Comparison of ENCODE assay signal across 10 cellular contexts in the genomic region with DNA sequence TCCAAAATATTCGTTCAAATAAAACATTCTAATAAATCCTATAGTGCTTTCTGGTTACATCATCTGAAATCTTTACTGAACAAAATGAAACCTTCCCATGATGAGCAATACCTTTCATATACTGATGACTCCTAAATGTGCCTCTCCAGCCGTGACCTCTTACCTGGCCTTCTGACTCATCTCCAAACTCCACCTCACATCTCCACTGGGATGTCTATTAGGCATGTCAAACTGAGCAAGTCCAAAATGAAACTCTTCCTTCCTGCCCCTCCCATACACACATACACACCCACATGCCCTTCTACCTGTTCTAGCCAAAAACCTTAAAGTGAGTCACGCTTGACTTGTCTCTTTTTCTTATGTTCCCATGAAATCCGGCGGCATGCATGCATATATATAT. TPM values are rescaled to one million over a fixed set of nuclear protein-coding genes. Genes with fewer than 3 reads are reported as not detected.
DNase-seq lines count a peak whose midpoint lies in the region; ATAC-seq, FAIRE-seq and TF ChIP-seq lines count a peak whose summit lies in the region.
"Had no signal": no experiment of that assay in that cellular context is flagged by ENCODE, and none has a peak within 500 bp of the region (broad histone marks: within the 10 kb centered on the region; RNA-seq: fewer than 3 reads in every experiment).

No MANE protein-coding gene starts in this region.

- H3K27ac Mint-ChIP-seq in CD4-positive, CD25-positive, alpha-beta regulatory T cell, result peak overlapping the region in 2 of 3 donors; percentile 1 to 9
- peak overlapping the region; percentile 25 for H3K27ac Mint-ChIP-seq in activated naive CD8-positive, alpha-beta T cell

- H3K36me3 Mint-ChIP-seq in CD4-positive, CD25-positive, alpha-beta regulatory T cell, result peaks cover 30% of the 10 kb centered on the region
- H3K36me3 Mint-ChIP-seq in activated naive CD8-positive, alpha-beta T cell, result peaks cover 30% of the 10 kb centered on the region

- H3K9me3 ChIP-seq in CD4-positive, CD25-positive, alpha-beta regulatory T cell (ENCODE audit: control insufficient read depth in 2 of 2, low read length in 2 of 2), result no peaks in the 10 kb centered on the region
- H3K9me3 ChIP-seq in pancreas, result no peaks in the 10 kb centered on the region
- H3K9me3 ChIP-seq: lower lobe of right lung had no signal

- WGBS in pancreas, 2 donors, result 91 to 92% methylated on average over 5 of the region's 5 CpGs

- no peak overlapping the region for H3K4me3 ChIP-seq in CD4-positive, CD25-positive, alpha-beta regulatory T cell (ENCODE audit: low read depth, low read length)
- no peak overlapping the region for H3K4me3 ChIP-seq in pancreas
- H3K4me3 ChIP-seq: lower lobe of right lung had no signal

- ATAC-seq in CD4-positive, CD25-positive, alpha-beta regulatory T cell (ENCODE audit: low read depth in 2 of 2), result peak; percentile 42 to 53
- ATAC-seq in GM19455 (IDR thresholded peaks at IDR 0.05; ENCODE audit: unreplicated experiment) (peak; percentile 85), HG03432 (IDR thresholded peaks at IDR 0.05; ENCODE audit: unreplicated experiment) (peak; percentile 99), sciatic nerve (no peak), pancreas (no peak)

- no peak for TF ChIP-seq CTCF in pancreas (IDR thresholded peaks at IDR 0.05)

- no peaks in the 10 kb centered on the region for H3K36me3 ChIP-seq in CD4-positive, CD25-positive, alpha-beta regulatory T cell (ENCODE audit: control insufficient read depth, insufficient read depth, low read length)
- H3K36me3 ChIP-seq in pancreas, result no peaks in the 10 kb centered on the region

- H3K4me1 Mint-ChIP-seq in CD4-positive, CD25-positive, alpha-beta regulatory T cell, result peaks cover 3 to 18% (median 10%) of the 10 kb centered on the region in 4 donors
- peaks cover 19% of the 10 kb centered on the region for H3K4me1 Mint-ChIP-seq in activated naive CD8-positive, alpha-beta T cell (ENCODE audit: low read depth)

- peaks cover 0 to 4% (median 0%) of the 10 kb centered on the region in 7 donors for H3K9me3 Mint-ChIP-seq in CD4-positive, CD25-positive, alpha-beta regulatory T cell
- no peaks in the 10 kb centered on the region for H3K9me3 Mint-ChIP-seq in activated naive CD8-positive, alpha-beta T cell (ENCODE audit: low read depth)

- FAIRE-seq in pancreas (lab: Jason Lieb, UNC), result no peak

- peaks cover 4% of the 10 kb centered on the region for H3K27me3 ChIP-seq in CD4-positive, CD25-positive, alpha-beta regulatory T cell (ENCODE audit: control insufficient read depth, insufficient read depth, low read length)
- H3K27me3 ChIP-seq in pancreas, result no peaks in the 10 kb centered on the region

- no peaks in the 10 kb centered on the region for H3K27me3 Mint-ChIP-seq in CD4-positive, CD25-positive, alpha-beta regulatory T cell
- H3K27me3 Mint-ChIP-seq in activated naive CD8-positive, alpha-beta T cell, result no peaks in the 10 kb centered on the region

- H3K27ac ChIP-seq in CD4-positive, CD25-positive, alpha-beta regulatory T cell (ENCODE audit: insufficient read depth, low read length, poor library complexity, severe bottlenecking), result no peak overlapping the region
- no peak overlapping the region for H3K27ac ChIP-seq in pancreas
- H3K27ac ChIP-seq: lower lobe of right lung had no signal

- H3K4me3 Mint-ChIP-seq in CD4-positive, CD25-positive, alpha-beta regulatory T cell, result peak overlapping the region in 1 of 4 donors; percentile 17
- H3K4me3 Mint-ChIP-seq in activated naive CD8-positive, alpha-beta T cell, result peak overlapping the region; percentile 21

- peak in 1 of 3 donors; percentile 48 for DNase-seq in CD4-positive, CD25-positive, alpha-beta regulatory T cell
- DNase-seq in sciatic nerve (ENCODE audit: low spot score) (no peak), inferior parietal cortex (ENCODE audit: extremely low spot score) (no peak), NCI-H2171 treated with DMSO at 0.1 percent for 48 hours (lab: John Stamatoyannopoulos, UW) (no peak), pancreas (no peak)
- DNase-seq: DND-41, lower lobe of right lung had no signal

- intact Hi-C loops in sciatic nerve (cut with DNase I) (no loop called here), pancreas (cut with DNase I) (no loop called here)

- H3K4me1 ChIP-seq in CD4-positive, CD25-positive, alpha-beta regulatory T cell (ENCODE audit: control insufficient read depth, insufficient read depth, low read length, poor library complexity, severe bottlenecking), result no peaks in the 10 kb centered on the region
- H3K4me1 ChIP-seq in pancreas, result no peaks in the 10 kb centered on the region

RNA-seq across cellular contexts. Expression of gene GSAP, which starts 22.9 kb away (rescaled TPM):
- 6.8 TPM for total RNA-seq in CD4-positive, CD25-positive, alpha-beta regulatory T cell
- 1 to 10 TPM; 1.1 to 3.9 (median 2.7) TPM for polyA plus RNA-seq in CD4-positive, CD25-positive, alpha-beta regulatory T cell
- total RNA-seq in sciatic nerve, result 22.3 TPM
- total RNA-seq in pancreas, result 10 to 100 TPM in 1 of 6 donors, 1 to 10 TPM in 5; 5.3 to 12.1 (median 7.8) TPM
- polyA plus RNA-seq in pancreas, result 10 to 100 TPM; 14.1 to 22.7 TPM

Comparison
In these comparisons a context has a peak if more than half of its experiments do, and no peak if none do; other contexts are left out.
1. ATAC-seq: peak in CD4-positive, CD25-positive, alpha-beta regulatory T cell (2 of 2), GM19455 (single experiment) and HG03432 (single experiment); none in sciatic nerve (single experiment) and pancreas (0 of 4).